ENCODE assay signal across 8 cellular contexts in genomic region chr1:1000357-1001056, GRCh38. TPM values are rescaled to one million over a fixed set of nuclear protein-coding genes. Genes with fewer than 3 reads are reported as not detected.
DNase-seq lines count a peak whose midpoint lies in the region; ATAC-seq and TF ChIP-seq lines count a peak whose summit lies in the region.

No MANE protein-coding gene starts in this region.

- CTCF ChIA-PET in mammary epithelial cell (lab: Charles Lee; ENCODE audit: low non-redundant PET), result no interaction called here

- H4K20me1 ChIP-seq in mammary epithelial cell (ENCODE audit: insufficient read depth, low read length), result peaks cover 2% of the 10 kb centered on the region

- in situ Hi-C loops in mammary epithelial cell (cut with MboI; ENCODE audit: low sequenced_read_pairs in 2 of 2), result no loop called here

- dilution Hi-C loops in mammary epithelial cell (cut with HindIII; ENCODE audit: low sequenced_read_pairs), result loop anchor here (10.0 kb wide), 1 partner anchor 374 kb away; the partner anchor contains the start of gene AURKAIP1

- peaks cover 28% of the 10 kb centered on the region for H3K4me1 ChIP-seq in mammary epithelial cell (ENCODE audit: insufficient read depth, low read length)

- peak overlapping the region; percentile 40 for H3K9ac ChIP-seq in mammary epithelial cell (ENCODE audit: insufficient read depth, low read length)

- peak overlapping the region; percentile 99 for H3K4me2 ChIP-seq in mammary epithelial cell (ENCODE audit: insufficient read depth, low read depth, low read length)

- no peaks in the 10 kb centered on the region for H3K79me2 ChIP-seq in mammary epithelial cell (ENCODE audit: insufficient read depth, low read length)

- no peaks in the 10 kb centered on the region for H3K36me3 ChIP-seq in mammary epithelial cell (ENCODE audit: insufficient read depth, low read length)

- H2AFZ ChIP-seq in mammary epithelial cell (ENCODE audit: low read depth, low read length), result peak overlapping the region; percentile 67

- peak overlapping the region; percentile 45 for H3K27ac ChIP-seq in mammary epithelial cell (ENCODE audit: insufficient read depth, low read depth, low read length)

- 4% methylated on average over 13 of the region's 75 CpGs for WGBS in mammary epithelial cell (ENCODE audit: low coverage, missing lambda C conversion rate)

- H3K9me3 ChIP-seq in mammary epithelial cell (replicated peaks; ENCODE audit: insufficient read depth, low read length), result no peaks in the 10 kb centered on the region

- TF ChIP-seq CTCF in WI38 (IDR thresholded peaks at IDR 0.05; ENCODE audit: low read depth, low read length) (no peak), mammary epithelial cell (conservative IDR thresholded peaks at IDR 0.05 in 1 of 2, IDR thresholded peaks at IDR 0.05 in 1 of 2; ENCODE audit: extremely low read depth in 1 of 2, insufficient read depth in 1 of 2, low read depth in 1 of 2, low read length in 2 of 2) (no peak)

- no TSS peak for BruUV-seq in mammary epithelial cell (replicated peaks; lab: Mats Ljungman, UMichigan)

- intact Hi-C loops in mammary epithelial cell (cut with micrococcal nuclease), result loop anchor here (5.0 kb wide), 1 partner anchor 57 kb away; no protein-coding TSS in a partner anchor

- peaks cover 17% of the 10 kb centered on the region for H3K27me3 ChIP-seq in mammary epithelial cell (ENCODE audit: insufficient read depth, low read length)

- H3K4me3 ChIP-seq in WI38 (ENCODE audit: low read depth, low read length) (peak overlapping the region; percentile 65), mammary epithelial cell (replicated peaks in 1 of 3; ENCODE audit: insufficient read depth in 1 of 3, low read depth in 2 of 3, low read length in 3 of 3) (peak overlapping the region; percentile 42 to 54 (median 50))

- peak; percentile 67 for DNase-seq in GF-D8 (lab: John Stamatoyannopoulos, UW)
- DNase-seq in HuH-7.5 (ENCODE audit: low spot score), result peak; percentile 90
- DNase-seq in mammary epithelial cell, result peak; percentile 76
- DNase-seq in islet precursor cell, result peak; percentile 83
- peak; percentile 61 for DNase-seq in stimulated activated CD4-positive, alpha-beta T cell treated with anti-CD3 and anti-CD28 coated beads, Interleukin-12 subunit alpha, Interleukin-12 subunit beta, amount 100 ng/mL, for 4 hours

- ATAC-seq in HG03280 (IDR thresholded peaks at IDR 0.05; ENCODE audit: unreplicated experiment), result no peak
- ATAC-seq in HG03039 (IDR thresholded peaks at IDR 0.05; ENCODE audit: unreplicated experiment), result no peak

RNA-seq across cellular contexts. Expression of gene HES4, which starts 0.6 kb away (rescaled TPM):
- 10 to 100 TPM in 1 of 2 donors, 1 to 10 TPM in 1; 6.4 to 24.7 TPM for total RNA-seq in mammary epithelial cell
- 2.1 TPM for polyA plus RNA-seq in mammary epithelial cell
- polyA minus RNA-seq in mammary epithelial cell, result not detected

RNA-seq across cellular contexts. Expression of gene ISG15, which starts 12.8 kb away (rescaled TPM):
- total RNA-seq in mammary epithelial cell, result 10 to 100 TPM in 1 of 2 donors, 1 to 10 TPM in 1; 6.8 to 14.0 TPM
- 11.6 TPM for polyA plus RNA-seq in mammary epithelial cell
- polyA minus RNA-seq in mammary epithelial cell, result 2.6 TPM

RNA-seq across cellular contexts. Expression of gene PERM1, which starts 18.6 kb away (rescaled TPM):
- total RNA-seq in mammary epithelial cell, result not detected
- not detected for polyA plus RNA-seq in mammary epithelial cell
- not detected for polyA minus RNA-seq in mammary epithelial cell

RNA-seq across cellular contexts. Expression of gene AGRN, which starts 19.4 kb away (rescaled TPM):
- total RNA-seq in mammary epithelial cell, result 100 to 1,000 TPM; 313 to 373 TPM
- 117 TPM for polyA plus RNA-seq in mammary epithelial cell
- polyA minus RNA-seq in mammary epithelial cell, result 254 TPM

RNA-seq across cellular contexts. Expression of gene PLEKHN1, which starts 34.2 kb away (rescaled TPM):
- 10 to 100 TPM in 1 of 2 donors, 1 to 10 TPM in 1; 4.8 to 28.6 TPM for total RNA-seq in mammary epithelial cell
- polyA plus RNA-seq in mammary epithelial cell, result 4.6 TPM
- 9.7 TPM for polyA minus RNA-seq in mammary epithelial cell
